30 cellular contexts compared by ENCODE assay signal in the genomic region with DNA sequence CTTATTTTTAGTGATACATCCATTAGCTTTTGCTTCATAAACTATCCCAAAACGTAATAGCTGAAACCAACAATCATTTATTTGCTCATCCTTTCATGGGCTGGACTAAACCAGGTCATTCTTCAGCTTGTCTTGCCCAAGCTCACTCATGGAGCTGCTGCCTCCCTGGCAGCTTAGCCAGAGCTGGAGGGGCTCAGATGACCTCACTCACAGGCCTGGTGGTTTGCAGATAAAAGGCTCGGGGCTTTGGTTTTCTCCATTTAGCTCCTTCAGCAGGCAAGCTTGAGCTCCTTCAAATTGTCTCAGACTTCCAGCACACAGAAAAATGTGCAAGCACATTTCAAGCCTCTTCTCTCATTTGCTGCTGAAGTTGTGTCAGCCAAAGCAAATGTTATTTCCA.
DNase-seq lines count a peak whose midpoint lies in the region; ATAC-seq and TF ChIP-seq lines count a peak whose summit lies in the region.
"Had no signal": no experiment of that assay in that cellular context is flagged by ENCODE, and none has a peak within 500 bp of the region (broad histone marks: within the 10 kb centered on the region; RNA-seq: fewer than 3 reads in every experiment).

No MANE protein-coding gene starts in this region.

- peak; percentile 13 for DNase-seq in DMS79 treated with DMSO at 0.1 percent for 48 hours (lab: John Stamatoyannopoulos, UW)
- peak; percentile 58 for DNase-seq in astrocyte of the hippocampus (ENCODE audit: low read depth, low spot score)
- peak; percentile 90 for DNase-seq in islet precursor cell
- no peak for DNase-seq in C1 segment of cervical spinal cord (lab: John Stamatoyannopoulos, UW)
- no peak for DNase-seq in T-helper 17 cell
- DNase-seq in HT-29 (ENCODE audit: low spot score), result no peak
- DNase-seq: activated CD4-positive, alpha-beta T cell treated with anti-CD3 and anti-CD28 coated beads, Interleukin-2, amount 10 ng/mL, durations not matched to agents 24 days and 14 days; activated effector memory CD4-positive, alpha-beta T cell treated with Interleukin-2 at 50 U/mL for 16 hours; activated T-cell treated with anti-CD3 and anti-CD28 coated beads, Interleukin-2, amount 50 U/mL, for 1 hour; Caco-2; central memory CD4-positive, alpha-beta T cell; cortex of kidney; DMS53; effector memory CD8-positive, alpha-beta T cell; foreskin fibroblast; GM23248; NCI-H1417 treated with DMSO at 0.1 percent for 48 hours; NCI-H2029 treated with DMSO at 0.1 percent for 48 hours; NCI-H226; NCI-H526 treated with DMSO at 0.1 percent for 48 hours; SIG-M5; stimulated activated CD4-positive, alpha-beta T cell treated with anti-CD3 and anti-CD28 coated beads, Interleukin-15, amount 100 ng/mL, for 24 hours; stimulated activated CD4-positive, alpha-beta T cell treated with anti-CD3 and anti-CD28 coated beads, Interleukin-4, amount 100 ng/mL, for 4 hours had no signal

- no peak overlapping the region for H3K4me3 Mint-ChIP-seq in T-helper 17 cell
- H3K4me3 Mint-ChIP-seq: activated CD4-positive, alpha-beta T cell treated with anti-CD3 and anti-CD28 coated beads, Interleukin-2, amount 10 ng/mL, durations not matched to agents 24 days and 14 days; activated naive CD8-positive, alpha-beta T cell; effector memory CD8-positive, alpha-beta T cell; nephron; stimulated activated effector memory CD8-positive, alpha-beta T cell treated with anti-CD3 and anti-CD28 coated beads, Interleukin-12 subunit alpha, Interleukin-12 subunit beta, amount 100 ng/mL, for 72 hours; type B pancreatic cell had no signal

- no peak for ATAC-seq in T-helper 17 cell
- ATAC-seq: effector memory CD8-positive, alpha-beta T cell; stimulated activated effector memory CD8-positive, alpha-beta T cell treated with anti-CD3 and anti-CD28 coated beads, Interleukin-12 subunit alpha, Interleukin-12 subunit beta, amount 100 ng/mL, for 72 hours had no signal

- H3K4me1 Mint-ChIP-seq in T-helper 17 cell, result no peaks in the 10 kb centered on the region
- H3K4me1 Mint-ChIP-seq: stimulated activated effector memory CD8-positive, alpha-beta T cell treated with anti-CD3 and anti-CD28 coated beads, Interleukin-12 subunit alpha, Interleukin-12 subunit beta, amount 100 ng/mL, for 72 hours had no signal

- H4K20me1 ChIP-seq in Loucy (ENCODE audit: insufficient read depth, low read length, poor library complexity, severe bottlenecking), result no peaks in the 10 kb centered on the region

- no peak for TF ChIP-seq CTCF in Loucy (conservative IDR thresholded peaks at IDR 0.05; ENCODE audit: low read length)

- no peaks in the 10 kb centered on the region; the same call in 1 of the 2 replicates for H3K9me3 ChIP-seq in Loucy (ENCODE audit: insufficient read depth, low read depth, low read length)
- H3K9me3 ChIP-seq in T-helper 17 cell (ENCODE audit: control insufficient read depth, low read length, poor library complexity, severe bottlenecking), result peaks cover 2% of the 10 kb centered on the region
- H3K9me3 ChIP-seq: ascending aorta, Caco-2 had no signal

- H2AFZ ChIP-seq in Loucy (ENCODE audit: low read length), result peak overlapping the region; percentile 47
- H2AFZ ChIP-seq: GM23248 had no signal

- H3K27me3 Mint-ChIP-seq in T-helper 17 cell, result no peaks in the 10 kb centered on the region
- H3K27me3 Mint-ChIP-seq: activated CD4-positive, alpha-beta T cell treated with anti-CD3 and anti-CD28 coated beads, Interleukin-2, amount 10 ng/mL, durations not matched to agents 24 days and 14 days; activated naive CD8-positive, alpha-beta T cell; effector memory CD8-positive, alpha-beta T cell; type B pancreatic cell had no signal

- H3K9me2 ChIP-seq in Loucy (replicated peaks; ENCODE audit: low read depth, low read length), result no peaks in the 10 kb centered on the region

- H3K4me1 ChIP-seq in Loucy (ENCODE audit: insufficient read depth, low read length, poor library complexity, severe bottlenecking), result peaks cover 66% of the 10 kb centered on the region
- H3K4me1 ChIP-seq: ascending aorta, Caco-2 had no signal

- H3K27ac Mint-ChIP-seq in T-helper 17 cell, result no peak overlapping the region
- H3K27ac Mint-ChIP-seq: activated CD4-positive, alpha-beta T cell treated with anti-CD3 and anti-CD28 coated beads, Interleukin-2, amount 10 ng/mL, durations not matched to agents 24 days and 14 days; activated naive CD8-positive, alpha-beta T cell; effector memory CD8-positive, alpha-beta T cell; nephron; stimulated activated effector memory CD8-positive, alpha-beta T cell treated with anti-CD3 and anti-CD28 coated beads, Interleukin-12 subunit alpha, Interleukin-12 subunit beta, amount 100 ng/mL, for 72 hours; type B pancreatic cell had no signal

- no peaks in the 10 kb centered on the region for H3K27me3 ChIP-seq in Loucy (ENCODE audit: insufficient read depth, low read length, poor library complexity, severe bottlenecking)
- H3K27me3 ChIP-seq: ascending aorta had no signal

- no peaks in the 10 kb centered on the region for H3K36me3 ChIP-seq in Loucy (ENCODE audit: insufficient read depth, low read length)
- H3K36me3 ChIP-seq: ascending aorta had no signal

- H3K36me3 Mint-ChIP-seq in T-helper 17 cell (ENCODE audit: low read depth), result no peaks in the 10 kb centered on the region
- H3K36me3 Mint-ChIP-seq: activated naive CD8-positive, alpha-beta T cell; stimulated activated effector memory CD8-positive, alpha-beta T cell treated with anti-CD3 and anti-CD28 coated beads, Interleukin-12 subunit alpha, Interleukin-12 subunit beta, amount 100 ng/mL, for 72 hours; type B pancreatic cell had no signal

- peak overlapping the region; percentile 36 for H3K9ac ChIP-seq in Loucy (ENCODE audit: low read depth, low read length, poor library complexity, severe bottlenecking)
- H3K9ac ChIP-seq: GM23248 had no signal

- peak overlapping the region; percentile 59 for H3K4me2 ChIP-seq in Loucy (ENCODE audit: low read depth, low read length, poor library complexity, severe bottlenecking)

- no peaks in the 10 kb centered on the region for H3F3A ChIP-seq in Loucy (ENCODE audit: low read depth)

- H3K4me3 ChIP-seq in Loucy (ENCODE audit: low read length, poor library complexity, severe bottlenecking), result peak overlapping the region; percentile 18
- H3K4me3 ChIP-seq: ascending aorta, GM23248, lung had no signal

- H3K79me2 ChIP-seq in Loucy (ENCODE audit: insufficient read depth, low read length), result no peaks in the 10 kb centered on the region

Comparison
In these comparisons a context has a peak if more than half of its experiments do, and no peak if none do; other contexts are left out.
1. DNase-seq: peak in DMS79 treated with DMSO at 0.1 percent for 48 hours (single experiment), astrocyte of the hippocampus (single experiment) and islet precursor cell (single experiment); none in C1 segment of cervical spinal cord (0 of 14), T-helper 17 cell (0 of 3) and HT-29 (single experiment).